ENCODE assay signal across 20 cellular contexts in genomic region chr11:69087811-69088210, GRCh38.
"Had no signal": no experiment of that assay in that cellular context is flagged by ENCODE, and none has a peak within 500 bp of the region (broad histone marks: within the 10 kb centered on the region; RNA-seq: fewer than 3 reads in every experiment).

No MANE protein-coding gene starts in this region.

- H3K4me1 Mint-ChIP-seq: activated B cell treated with CpG ODN at 0.5 μM for 24 hours; activated CD4-positive, alpha-beta T cell treated with anti-CD3 and anti-CD28 coated beads for 36 hours; activated naive CD8-positive, alpha-beta T cell treated with anti-CD3 and anti-CD28 coated beads, Interleukin-2, amount 50 U/mL, for 24 hours had no signal

- H3K27ac ChIP-seq: neural progenitor cell had no signal

- H3K36me3 ChIP-seq: neural progenitor cell had no signal

- H3K9me3 Mint-ChIP-seq: activated B cell treated with CpG ODN at 0.5 μM for 24 hours; activated naive CD8-positive, alpha-beta T cell treated with anti-CD3 and anti-CD28 coated beads, Interleukin-2, amount 50 U/mL, for 24 hours; mesothelial cell of epicardium; naive thymus-derived CD8-positive, alpha-beta T cell; neural progenitor cell had no signal

- H3K27me3 Mint-ChIP-seq: activated B cell treated with CpG ODN at 0.5 μM for 24 hours; activated CD4-positive, alpha-beta T cell treated with anti-CD3 and anti-CD28 coated beads for 36 hours; activated naive CD8-positive, alpha-beta T cell treated with anti-CD3 and anti-CD28 coated beads, Interleukin-2, amount 50 U/mL, for 24 hours; naive thymus-derived CD8-positive, alpha-beta T cell; progenitor cell of endocrine pancreas had no signal

- H3K9ac ChIP-seq: neural progenitor cell had no signal

- H3K4me2 ChIP-seq: neural progenitor cell had no signal

- DNase-seq: activated B cell treated with CpG ODN at 0.5 μM for 24 hours; activated CD4-positive, alpha-beta T cell treated with anti-CD3 and anti-CD28 coated beads for 36 hours; activated CD4-positive, alpha-beta T cell treated with anti-CD3 and anti-CD28 coated beads, Interleukin-2, amount 50 U/mL, for 4 hours; activated CD8-positive, alpha-beta memory T cell treated with anti-CD3 and anti-CD28 coated beads for 24 hours; activated CD8-positive, alpha-beta memory T cell treated with anti-CD3 and anti-CD28 coated beads, Interleukin-2, amount 50 U/mL, for 4 hours; activated effector memory CD4-positive, alpha-beta T cell treated with anti-CD3 and anti-CD28 coated beads, Interleukin-2, amount 50 U/mL, for 16 hours; activated naive CD4-positive, alpha-beta T cell treated with anti-CD3 and anti-CD28 coated beads, Interleukin-2, amount 50 U/mL, for 16 hours; activated naive CD8-positive, alpha-beta T cell treated with anti-CD3 and anti-CD28 coated beads, Interleukin-2, amount 50 U/mL, for 24 hours; activated T-cell treated with anti-CD3 and anti-CD28 coated beads, Interleukin-2, amount 50 U/mL, for 48 hours; dermis blood vessel endothelial cell; effector CD8-positive, alpha-beta T cell; erythroblast; mammary epithelial cell; naive thymus-derived CD8-positive, alpha-beta T cell; stimulated activated CD4-positive, alpha-beta T cell treated with anti-CD3 and anti-CD28 coated beads, Interleukin-4, amount 100 ng/mL, for 24 hours; stimulated activated naive CD4-positive, alpha-beta T cell treated with Interleukin-2 at 50 U/mL for 16 hours; T-helper 1 cell had no signal

- H3K27me3 ChIP-seq: neural progenitor cell had no signal

- ATAC-seq: activated naive CD8-positive, alpha-beta T cell treated with anti-CD3 and anti-CD28 coated beads, Interleukin-2, amount 50 U/mL, for 24 hours had no signal

- H3K4me3 ChIP-seq: neural progenitor cell had no signal

- H3K4me3 Mint-ChIP-seq: activated B cell treated with CpG ODN at 0.5 μM for 24 hours; activated CD4-positive, alpha-beta T cell treated with anti-CD3 and anti-CD28 coated beads for 36 hours; activated naive CD8-positive, alpha-beta T cell treated with anti-CD3 and anti-CD28 coated beads, Interleukin-2, amount 50 U/mL, for 24 hours; mesothelial cell of epicardium; naive thymus-derived CD8-positive, alpha-beta T cell; neural progenitor cell had no signal

- H3K4me1 ChIP-seq: neural progenitor cell had no signal

- H2AFZ ChIP-seq: neural progenitor cell had no signal

- H3K27ac Mint-ChIP-seq: activated B cell treated with CpG ODN at 0.5 μM for 24 hours; activated CD4-positive, alpha-beta T cell treated with anti-CD3 and anti-CD28 coated beads for 36 hours; activated naive CD8-positive, alpha-beta T cell treated with anti-CD3 and anti-CD28 coated beads, Interleukin-2, amount 50 U/mL, for 24 hours; mesothelial cell of epicardium; neural progenitor cell had no signal
